In genomic region chr1:85259866-85260345, GRCh38 we compare ENCODE assay signal across 8 cellular contexts. TPM values are rescaled to one million over a fixed set of nuclear protein-coding genes. Genes with fewer than 3 reads are reported as not detected.
DNase-seq lines count a peak whose midpoint lies in the region; ATAC-seq and TF ChIP-seq lines count a peak whose summit lies in the region.

No MANE protein-coding gene starts in this region.

- in situ Hi-C loops in brain microvascular endothelial cell (cut with HindIII; ENCODE audit: low pct_ligation_motif_present, low sequenced_read_pairs): no loop called here

- ATAC-seq in HG03097 (IDR thresholded peaks at IDR 0.05; ENCODE audit: low FRiP score, unreplicated experiment): peak; percentile 2
- ATAC-seq in right lobe of liver: peak in 3 of 4 donors; percentile 20 to 38 (median 35)
- ATAC-seq in upper lobe of right lung: peak; percentile 17
- no peak for ATAC-seq in GM18520 (IDR thresholded peaks at IDR 0.05; ENCODE audit: unreplicated experiment)

- TF ChIP-seq CTCF in AG04450 (IDR thresholded peaks at IDR 0.05; ENCODE audit: low read depth, low read length): no peak
- TF ChIP-seq CTCF in brain microvascular endothelial cell (IDR thresholded peaks at IDR 0.05; ENCODE audit: low read depth, low read length, missing control alignments): no peak
- no peak for TF ChIP-seq CTCF in right lobe of liver (IDR thresholded peaks at IDR 0.05)
- TF ChIP-seq CTCF in upper lobe of right lung (IDR thresholded peaks at IDR 0.05): no peak

- H3K9me3 ChIP-seq in AG04450 (ENCODE audit: control insufficient read depth, insufficient read depth, low read length) (peaks cover 6% of the 10 kb centered on the region; the same call in 1 of the 2 replicates), right lobe of liver (no peaks in the 10 kb centered on the region), upper lobe of right lung (no peaks in the 10 kb centered on the region)

- CTCF ChIA-PET in AG04450 (lab: Charles Lee): interaction anchor here (0.6 to 12.1 kb wide), 78 partner anchors 8 to 1179 kb away, joined by 3 to 350 read pairs (median 5); partner anchors contain the start of gene BCL10

- no peaks in the 10 kb centered on the region for H3K27me3 ChIP-seq in AG04450 (ENCODE audit: control insufficient read depth, insufficient read depth, low read length)
- H3K27me3 ChIP-seq in brain microvascular endothelial cell (replicated peaks): no peaks in the 10 kb centered on the region
- no peaks in the 10 kb centered on the region for H3K27me3 ChIP-seq in right lobe of liver
- H3K27me3 ChIP-seq in upper lobe of right lung: no peaks in the 10 kb centered on the region

- H3K27ac ChIP-seq in AG04450 (ENCODE audit: low read depth, low read length): peak overlapping the region; percentile 2
- H3K27ac ChIP-seq in brain microvascular endothelial cell: peak overlapping the region; percentile 51
- peak overlapping the region; percentile 68 to 74 (median 70) for H3K27ac ChIP-seq in right lobe of liver
- peak overlapping the region; percentile 86 for H3K27ac ChIP-seq in upper lobe of right lung

- H3K4me3 ChIP-seq in AG04450 (ENCODE audit: low read depth, low read length) (peak overlapping the region; percentile 41), brain microvascular endothelial cell (ENCODE audit: low read depth, low read length) (peak overlapping the region; percentile 93), right lobe of liver (peak overlapping the region; percentile 66 to 93 (median 85)), upper lobe of right lung (peak overlapping the region; percentile 82)

- H3K4me1 ChIP-seq in right lobe of liver (peaks cover 0 to 36% (median 14%) of the 10 kb centered on the region in 4 donors), upper lobe of right lung (peaks cover 25% of the 10 kb centered on the region)

- 35% methylated on average over 7 of the region's 8 CpGs for WGBS in right lobe of liver (ENCODE audit: insufficient coverage, low coverage, low lambda C conversion rate, missing lambda C conversion rate)

- POLR2A ChIA-PET in AG04450 (lab: Yijun Ruan, JAX): interaction anchor here (0.7 to 1.0 kb wide), 3 partner anchors 17 to 38 kb away, joined by 3 to 8 read pairs (median 3); partner anchors contain the start of gene BCL10

- H3K36me3 ChIP-seq in brain microvascular endothelial cell (replicated peaks) (peaks cover 18% of the 10 kb centered on the region), right lobe of liver (peaks cover 0 to 2% (median 0%) of the 10 kb centered on the region in 4 donors), upper lobe of right lung (peaks cover 30% of the 10 kb centered on the region)

- TF ChIP-seq POLR2A in right lobe of liver (IDR thresholded peaks at IDR 0.05): no peak

- intact Hi-C loops in right lobe of liver (cut with DNase I) (loop anchor here (10.0 kb wide), 1 partner anchor 315 kb away; no protein-coding TSS in a partner anchor), upper lobe of right lung (cut with DNase I) (loop anchor here (10.0 kb wide), 1 partner anchor 315 kb away; no protein-coding TSS in a partner anchor)

- DNase-seq in AG04450 (ENCODE audit: low read depth, low spot score) (no peak), brain microvascular endothelial cell (peak; percentile 29), right lobe of liver (no peak), upper lobe of right lung (no peak), NCI-H128 (lab: John Stamatoyannopoulos, UW; ENCODE audit: unreplicated experiment) (no peak), NCI-H146 (lab: John Stamatoyannopoulos, UW) (no peak)

RNA-seq across cellular contexts. Expression of gene C1orf52, which starts 0.4 kb away (rescaled TPM):
- 28.0 and 31.2 TPM in 2 replicates for polyA plus RNA-seq in AG04450 (2011; rRNA removed)
- polyA minus RNA-seq in AG04450 (2011; rRNA and poly(A)+ RNA removed): 11.4 and 15.4 TPM in 2 replicates
- total RNA-seq in right lobe of liver (1 to 10 TPM; 4.7 to 8.0 (median 6.7) TPM), upper lobe of right lung (22.5 TPM)

RNA-seq across cellular contexts. Expression of gene BCL10, which starts 16.5 kb away (rescaled TPM):
- 17.2 and 19.4 TPM in 2 replicates for polyA plus RNA-seq in AG04450 (2011; rRNA removed)
- 19.7 and 22.8 TPM in 2 replicates for polyA minus RNA-seq in AG04450 (2011; rRNA and poly(A)+ RNA removed)
- total RNA-seq in right lobe of liver (10 to 100 TPM in 2 of 6 experiments, 1 to 10 TPM in 4; 7.3 to 14.1 (median 9.1) TPM), upper lobe of right lung (25.9 TPM)

RNA-seq across cellular contexts. Expression of gene SYDE2, which starts 59.1 kb away (rescaled TPM):
- polyA plus RNA-seq in AG04450 (2011; rRNA removed): 4.7 and 5.7 TPM in 2 replicates
- polyA minus RNA-seq in AG04450 (2011; rRNA and poly(A)+ RNA removed): 11.0 and 14.2 TPM in 2 replicates
- total RNA-seq in right lobe of liver (1 to 10 TPM; 3.2 to 6.7 (median 4.4) TPM), upper lobe of right lung (23.8 TPM)

Comparison
In these comparisons a context has a peak if more than half of its experiments do, and no peak if none do; other contexts are left out.
1. H3K27ac ChIP-seq: peak in every context shown above with its lines; median percentile 86 in upper lobe of right lung; 70 in right lobe of liver; 51 in brain microvascular endothelial cell; 2 in AG04450.
2. H3K4me3 ChIP-seq: peak in every context shown above with its lines; median percentile 93 in brain microvascular endothelial cell; 85 in right lobe of liver; 82 in upper lobe of right lung; 41 in AG04450.